Comparison of ENCODE assay signal across 8 cellular contexts in genomic region chr22:19942886-19943664, GRCh38. TPM values are rescaled to one million over a fixed set of nuclear protein-coding genes. Genes with fewer than 3 reads are reported as not detected.
DNase-seq lines count a peak whose midpoint lies in the region; ATAC-seq and TF ChIP-seq lines count a peak whose summit lies in the region.

No MANE protein-coding gene starts in this region.

- H3K9ac ChIP-seq in mammary epithelial cell (ENCODE audit: insufficient read depth, low read length) (peak overlapping the region; percentile 87), subcutaneous abdominal adipose tissue (ENCODE audit: low read length in 5 of 5) (peak overlapping the region; percentile 92 to 97 (median 94))

- CTCF ChIA-PET in mammary epithelial cell (lab: Charles Lee; ENCODE audit: low non-redundant PET): interaction anchor here (0.8 kb wide), 1 partner anchor 10 kb away, joined by 8 read pairs; no protein-coding TSS in a partner anchor

- no peaks in the 10 kb centered on the region for H4K20me1 ChIP-seq in mammary epithelial cell (ENCODE audit: insufficient read depth, low read length)

- intact Hi-C loops in mammary epithelial cell (cut with micrococcal nuclease): loop anchor here (5.0 kb wide), 2 partner anchors 51 to 91 kb away; partner anchors contain the start of genes GNB1L and RTL10
- intact Hi-C loops in left lung (cut with DNase I): no loop called here

- ATAC-seq in left lung: peak; percentile 52
- no peak for ATAC-seq in HG03520 (IDR thresholded peaks at IDR 0.05; ENCODE audit: unreplicated experiment)

- H3K27ac ChIP-seq in mammary epithelial cell (ENCODE audit: insufficient read depth, low read depth, low read length) (peak overlapping the region; percentile 80), left lung (peak overlapping the region; percentile 91 to 98), subcutaneous abdominal adipose tissue (ENCODE audit: low read depth, low read length) (peak overlapping the region; percentile 86)

- DNase-seq in NCI-H524 treated with DMSO at 0.1 percent for 48 hours (lab: John Stamatoyannopoulos, UW) (peak; percentile 20), mammary epithelial cell (peak; percentile 67), left lung (peak in 1 of 2 donors; percentile 45), hippocampal formation (lab: John Stamatoyannopoulos, UW) (no peak)
- no peak for DNase-seq in stimulated activated CD4-positive, alpha-beta T cell treated with anti-CD3 and anti-CD28 coated beads, Interleukin-4, amount 100 ng/mL, for 4 hours

- TSS peak; percentile 64 for BruUV-seq in mammary epithelial cell (replicated peaks; lab: Mats Ljungman, UMichigan)

- dilution Hi-C loops in mammary epithelial cell (cut with HindIII; ENCODE audit: low sequenced_read_pairs): no loop called here

- H3K9me3 ChIP-seq in mammary epithelial cell (replicated peaks; ENCODE audit: insufficient read depth, low read length) (no peaks in the 10 kb centered on the region), left lung (no peaks in the 10 kb centered on the region), subcutaneous abdominal adipose tissue (ENCODE audit: control insufficient read depth in 5 of 5, low read length in 5 of 5) (no peaks in the 10 kb centered on the region)

- peak overlapping the region; percentile 76 for H2AFZ ChIP-seq in mammary epithelial cell (ENCODE audit: low read depth, low read length)

- H3K4me1 ChIP-seq in mammary epithelial cell (ENCODE audit: insufficient read depth, low read length): peaks cover 28% of the 10 kb centered on the region
- H3K4me1 ChIP-seq in left lung: peaks cover 17 to 59% of the 10 kb centered on the region in 2 donors
- peaks cover 14 to 44% (median 39%) of the 10 kb centered on the region in 5 donors for H3K4me1 ChIP-seq in subcutaneous abdominal adipose tissue (ENCODE audit: control insufficient read depth in 5 of 5, insufficient read depth in 5 of 5, low read length in 5 of 5)

- H3K4me2 ChIP-seq in mammary epithelial cell (ENCODE audit: insufficient read depth, low read depth, low read length): peak overlapping the region; percentile 88

- 7% methylated on average over 8 of the region's 10 CpGs for WGBS in mammary epithelial cell (ENCODE audit: low coverage, missing lambda C conversion rate)

- no peak for TF ChIP-seq CTCF in GM12875 (IDR thresholded peaks at IDR 0.05; ENCODE audit: borderline replicate concordance, insufficient read depth, low read depth, low read length)
- TF ChIP-seq CTCF in mammary epithelial cell (conservative IDR thresholded peaks at IDR 0.05 in 1 of 2, IDR thresholded peaks at IDR 0.05 in 1 of 2; ENCODE audit: extremely low read depth in 1 of 2, insufficient read depth in 1 of 2, low read depth in 1 of 2, low read length in 2 of 2): no peak
- no peak for TF ChIP-seq CTCF in left lung (IDR thresholded peaks at IDR 0.05)

- H3K79me2 ChIP-seq in mammary epithelial cell (ENCODE audit: insufficient read depth, low read length): peaks cover 70% of the 10 kb centered on the region

- H3K36me3 ChIP-seq in mammary epithelial cell (ENCODE audit: insufficient read depth, low read length): no peaks in the 10 kb centered on the region
- no peaks in the 10 kb centered on the region for H3K36me3 ChIP-seq in left lung
- no peaks in the 10 kb centered on the region for H3K36me3 ChIP-seq in subcutaneous abdominal adipose tissue (ENCODE audit: control insufficient read depth in 5 of 5, insufficient read depth in 5 of 5, low read length in 5 of 5)

- in situ Hi-C loops in mammary epithelial cell (cut with MboI; ENCODE audit: low sequenced_read_pairs in 2 of 2): no loop called here

- H3K4me3 ChIP-seq in GM12875 (ENCODE audit: low read depth, low read length) (peak overlapping the region; percentile 89), mammary epithelial cell (replicated peaks in 1 of 3; ENCODE audit: insufficient read depth in 1 of 3, low read depth in 2 of 3, low read length in 3 of 3) (peak overlapping the region; percentile 64 to 71 (median 70)), left lung (peak overlapping the region; percentile 71 to 89), subcutaneous abdominal adipose tissue (ENCODE audit: low read depth in 1 of 5, low read length in 5 of 5) (peak overlapping the region; percentile 70 to 92 (median 89))

- H3K27me3 ChIP-seq in mammary epithelial cell (ENCODE audit: insufficient read depth, low read length) (no peaks in the 10 kb centered on the region), left lung (no peaks in the 10 kb centered on the region), subcutaneous abdominal adipose tissue (ENCODE audit: control insufficient read depth in 5 of 5, insufficient read depth in 4 of 5, low read length in 5 of 5) (no peaks in the 10 kb centered on the region)

RNA-seq across cellular contexts. Expression of gene TXNRD2, which starts 1.5 kb away (rescaled TPM):
- total RNA-seq in mammary epithelial cell: 10 to 100 TPM; 13.2 to 22.1 TPM
- polyA plus RNA-seq in mammary epithelial cell: 21.2 TPM
- 13.9 TPM for polyA minus RNA-seq in mammary epithelial cell
- total RNA-seq in left lung: 10 to 100 TPM; 36.5 to 42.8 TPM

RNA-seq across cellular contexts. Expression of gene COMT, which starts 1.5 kb away (rescaled TPM):
- total RNA-seq in mammary epithelial cell: 100 to 1,000 TPM; 180 to 193 TPM
- polyA plus RNA-seq in mammary epithelial cell: 362 TPM
- 84.3 TPM for polyA minus RNA-seq in mammary epithelial cell
- total RNA-seq in left lung: 100 to 1,000 TPM; 191 to 249 TPM

Comparison
In these comparisons a context has a peak if more than half of its experiments do, and no peak if none do; other contexts are left out.
1. DNase-seq: peak in NCI-H524 treated with DMSO at 0.1 percent for 48 hours (single experiment) and mammary epithelial cell (single experiment); none in hippocampal formation (0 of 2) and stimulated activated CD4-positive, alpha-beta T cell treated with anti-CD3 and anti-CD28 coated beads, Interleukin-4, amount 100 ng/mL, for 4 hours (0 of 2).
2. Peak in every context shown above with its lines, with median percentiles within 50 percentile points of each other: H3K4me3 ChIP-seq and H3K27ac ChIP-seq.